Comparison of ENCODE assay signal across 23 cellular contexts in genomic region chr2:201558665-201559064, GRCh38.
DNase-seq lines count a peak whose midpoint lies in the region; ATAC-seq, FAIRE-seq and TF ChIP-seq lines count a peak whose summit lies in the region.
"Had no signal": no experiment of that assay in that cellular context is flagged by ENCODE, and none has a peak within 500 bp of the region (broad histone marks: within the 10 kb centered on the region; RNA-seq: fewer than 3 reads in every experiment).

No MANE protein-coding gene starts in this region.

- no peak overlapping the region for H3K27ac ChIP-seq in IMR-90 (ENCODE audit: insufficient read depth, low read length)
- H3K27ac ChIP-seq: 22Rv1, breast epithelium, KMS-11 had no signal

- H3K4me3 Mint-ChIP-seq in stimulated activated naive B cell treated with anti-CD40 and anti-IgM and Interleukin-4, amounts not matched to agents 10 μg/mL and 1 μg/mL and 100 μg/mL, for 72 hours = no peak overlapping the region
- H3K4me3 Mint-ChIP-seq: dendritic cell treated with granulocyte-macrophage colony-stimulating factor and Interleukin-4, amounts not matched to agents 40 ng/mL and 50 ng/mL, for 4 days; natural killer cell had no signal

- H3K9me3 ChIP-seq in IMR-90 (ENCODE audit: control insufficient read depth, insufficient read depth, low read length) = no peaks in the 10 kb centered on the region
- H3K9me3 ChIP-seq: BE2C, breast epithelium, SK-N-SH had no signal

- H3K4me2 ChIP-seq in IMR-90 (ENCODE audit: low read depth, low read length) = no peak overlapping the region
- H3K4me2 ChIP-seq: KMS-11, SK-N-SH had no signal

- no peak for TF ChIP-seq POLR2A in IMR-90 (IDR thresholded peaks at IDR 0.05; ENCODE audit: low read depth, low read length)

- no peaks in the 10 kb centered on the region for H3K4me1 ChIP-seq in IMR-90 (ENCODE audit: control insufficient read depth, insufficient read depth, low read length)
- H3K4me1 ChIP-seq: breast epithelium had no signal

- no peak overlapping the region for H3K4ac ChIP-seq in IMR-90 (ENCODE audit: low read depth, low read length)

- H3K18ac ChIP-seq in IMR-90 (ENCODE audit: low read depth, low read length) = no peak overlapping the region

- H3K27ac Mint-ChIP-seq in stimulated activated naive B cell treated with anti-CD40 and anti-IgM and Interleukin-4, amounts not matched to agents 10 μg/mL and 1 μg/mL and 100 μg/mL, for 72 hours = no peak overlapping the region
- H3K27ac Mint-ChIP-seq: activated T-helper 2 cell treated with anti-CD3 and anti-CD28 coated beads, Interferon-gamma antibody, Interleukin-2, Interleukin-4, amounts not matched to agents 10 μg/mL and 5 μg/mL and 100 μg/mL, durations not matched to agents 14 hours and 24 hours and 36 hours; dendritic cell treated with granulocyte-macrophage colony-stimulating factor and Interleukin-4, amounts not matched to agents 40 ng/mL and 50 ng/mL, for 4 days; natural killer cell had no signal

- no peak overlapping the region for H2BK5ac ChIP-seq in IMR-90 (ENCODE audit: low read depth, low read length, poor library complexity, severe bottlenecking)

- H3K4me1 Mint-ChIP-seq in stimulated activated naive B cell treated with anti-CD40 and anti-IgM and Interleukin-4, amounts not matched to agents 10 μg/mL and 1 μg/mL and 100 μg/mL, for 72 hours = peaks cover 6 to 15% of the 10 kb centered on the region in 2 donors
- H3K4me1 Mint-ChIP-seq: natural killer cell had no signal

- H3K27me3 ChIP-seq in IMR-90 (ENCODE audit: control insufficient read depth, insufficient read depth, low read length) = no peaks in the 10 kb centered on the region
- no peaks in the 10 kb centered on the region for H3K27me3 ChIP-seq in bronchial epithelial cell (ENCODE audit: control insufficient read depth, insufficient read depth, low read length)
- H3K27me3 ChIP-seq: BE2C, breast epithelium had no signal

- peak; percentile 40 for FAIRE-seq in bronchial epithelial cell (lab: Jason Lieb, UNC)
- FAIRE-seq: G401.6, RCC 7860, urothelium cell line had no signal

- no TSS peak for BruUV-seq in IMR-90 (replicated peaks; lab: Mats Ljungman, UMichigan)

- intact Hi-C loops in IMR-90 (cut with micrococcal nuclease) = no loop called here

- POLR2A ChIA-PET in IMR-90 (lab: Charles Lee; ENCODE audit: unreplicated experiment) = no interaction called here

- no peak overlapping the region for H4K91ac ChIP-seq in IMR-90 (ENCODE audit: insufficient read depth, low read depth, low read length)

- no peaks in the 10 kb centered on the region for H3K36me3 Mint-ChIP-seq in stimulated activated naive B cell treated with anti-CD40 and anti-IgM and Interleukin-4, amounts not matched to agents 10 μg/mL and 1 μg/mL and 100 μg/mL, for 72 hours
- H3K36me3 Mint-ChIP-seq: natural killer cell had no signal

- no peaks in the 10 kb centered on the region for H3K9me3 Mint-ChIP-seq in stimulated activated naive B cell treated with anti-CD40 and anti-IgM and Interleukin-4, amounts not matched to agents 10 μg/mL and 1 μg/mL and 100 μg/mL, for 72 hours
- H3K9me3 Mint-ChIP-seq: activated T-helper 2 cell treated with anti-CD3 and anti-CD28 coated beads, Interferon-gamma antibody, Interleukin-2, Interleukin-4, amounts not matched to agents 10 μg/mL and 5 μg/mL and 100 μg/mL, durations not matched to agents 14 hours and 24 hours and 36 hours; dendritic cell treated with granulocyte-macrophage colony-stimulating factor and Interleukin-4, amounts not matched to agents 40 ng/mL and 50 ng/mL, for 4 days; natural killer cell had no signal

- H4K8ac ChIP-seq in IMR-90 (ENCODE audit: low read depth in 2 of 2, low read length in 2 of 2) = no peak overlapping the region

- H4K20me1 ChIP-seq in IMR-90 (ENCODE audit: insufficient read depth, low read length) = no peaks in the 10 kb centered on the region

- H4K5ac ChIP-seq in IMR-90 (ENCODE audit: low read depth, low read length) = no peak overlapping the region

- no peak overlapping the region for H3K14ac ChIP-seq in IMR-90 (replicated peaks; ENCODE audit: low read depth, low read length)

- H3K4me3 ChIP-seq in IMR-90 (ENCODE audit: insufficient read depth, low read depth, low read length) (no peak overlapping the region), bronchial epithelial cell (ENCODE audit: low read depth, low read length) (no peak overlapping the region)
- H3K4me3 ChIP-seq: breast epithelium had no signal

- no peak overlapping the region for H3K23ac ChIP-seq in IMR-90 (ENCODE audit: low read depth, low read length)

- peak overlapping the region; percentile 8 for H2AFZ ChIP-seq in IMR-90 (replicated peaks; ENCODE audit: low read length, poor library complexity)

- no peak overlapping the region for H3K56ac ChIP-seq in IMR-90 (ENCODE audit: extremely low read depth, insufficient read depth, low read length)

- H2BK20ac ChIP-seq in IMR-90 (ENCODE audit: low read depth, low read length) = no peak overlapping the region

- TF ChIP-seq CTCF in IMR-90 (conservative IDR thresholded peaks at IDR 0.05; ENCODE audit: low read depth, low read length) (no peak), bronchial epithelial cell (IDR thresholded peaks at IDR 0.05; ENCODE audit: insufficient read depth, low read length, severe bottlenecking) (no peak)

- CTCF ChIA-PET in IMR-90 (lab: Yijun Ruan, JAX) = no interaction called here

- no peak overlapping the region for H2BK120ac ChIP-seq in IMR-90 (ENCODE audit: low read depth, low read length)

- H2BK15ac ChIP-seq in IMR-90 (ENCODE audit: low read depth, low read length) = no peak overlapping the region

- H3K79me1 ChIP-seq in IMR-90 (ENCODE audit: low read depth in 1 of 2, low read length in 2 of 2) = no peaks in the 10 kb centered on the region

- WGBS in IMR-90 (ENCODE audit: extremely low coverage in 2 of 2, insufficient read length in 1 of 2), 2 experiments = 84% methylated on average over 5 of the region's 5 CpGs; no CpG with 5 or more reads in 1 of the 2 experiments

- DNase-seq in DMS 273 (lab: John Stamatoyannopoulos, UW; ENCODE audit: unreplicated experiment) (peak; percentile 11), DMS 273 treated with DMSO at 0.1 percent for 48 hours (lab: John Stamatoyannopoulos, UW) (no peak), IMR-90 (no peak), bronchial epithelial cell (ENCODE audit: low read depth) (no peak), EL (no peak), DMS53 treated with DMSO at 0.1 percent for 48 hours (lab: John Stamatoyannopoulos, UW; ENCODE audit: unreplicated experiment) (no peak), iPS-NIHi7 (ENCODE audit: extremely low spot score) (no peak)
- no peak for DNase-seq in stimulated activated naive B cell treated with anti-CD40 and anti-IgM and Interleukin-4, amounts not matched to agents 10 μg/mL and 1 μg/mL and 100 μg/mL, for 72 hours
- DNase-seq: activated CD4-positive, alpha-beta T cell treated with anti-CD3 and anti-CD28 coated beads for 4 hours; mesenchymal stem cell; natural killer cell; NCI-H1092 treated with DMSO at 0.1 percent for 48 hours; SK-N-SH; stimulated activated CD4-positive, alpha-beta T cell treated with anti-CD3 and anti-CD28 coated beads, Interleukin-2, amount 100 ng/mL, for 24 hours had no signal

- no peaks in the 10 kb centered on the region for H3K9me1 ChIP-seq in IMR-90 (ENCODE audit: insufficient read depth, low read length)

- in situ Hi-C loops in IMR-90 (cut with MboI; ENCODE audit: low sequenced_read_pairs) = no loop called here

- no peak overlapping the region for H2AK5ac ChIP-seq in IMR-90 (ENCODE audit: low read depth, low read length)

- no peak overlapping the region for H2AK9ac ChIP-seq in IMR-90 (replicated peaks; ENCODE audit: low read depth, low read length, poor library complexity)

- no peaks in the 10 kb centered on the region for H3K27me3 Mint-ChIP-seq in stimulated activated naive B cell treated with anti-CD40 and anti-IgM and Interleukin-4, amounts not matched to agents 10 μg/mL and 1 μg/mL and 100 μg/mL, for 72 hours
- H3K27me3 Mint-ChIP-seq: dendritic cell treated with granulocyte-macrophage colony-stimulating factor and Interleukin-4, amounts not matched to agents 40 ng/mL and 50 ng/mL, for 4 days had no signal

- no peak overlapping the region for H3K9ac ChIP-seq in IMR-90 (ENCODE audit: low read depth, low read length)
- H3K9ac ChIP-seq: KMS-11, SK-N-SH had no signal

- dilution Hi-C loops in IMR-90 (cut with HindIII; ENCODE audit: low sequenced_read_pairs, unreplicated experiment) = no loop called here

- no peak for ATAC-seq in IMR-90 (ENCODE audit: low read depth)
- peak; percentile 67 to 79 for ATAC-seq in stimulated activated naive B cell treated with anti-CD40 and anti-IgM and Interleukin-4, amounts not matched to agents 10 μg/mL and 1 μg/mL and 100 μg/mL, for 72 hours (replicated peaks)

- H3K36me3 ChIP-seq in IMR-90 (ENCODE audit: control insufficient read depth, insufficient read depth, low read length) (no peaks in the 10 kb centered on the region), bronchial epithelial cell (ENCODE audit: control insufficient read depth, insufficient read depth, low read length) (no peaks in the 10 kb centered on the region)
- H3K36me3 ChIP-seq: BE2C, breast epithelium had no signal

- TF ChIP-seq RAD21 in IMR-90 (IDR thresholded peaks at IDR 0.05; ENCODE audit: low read length) = no peak

TF ChIP-seq in IMR-90, 13 proteins besides CTCF, POLR2A, EP300 and RAD21 (continues in another document):
- TF ChIP-seq BHLHE40 (IDR thresholded peaks at IDR 0.05; ENCODE audit: low read depth, low read length) = no peak
- no peak for TF ChIP-seq CEBPB (IDR thresholded peaks at IDR 0.05; ENCODE audit: low read depth, low read length)
- no peak for TF ChIP-seq USF2 (IDR thresholded peaks at IDR 0.05; ENCODE audit: low read depth, low read length)
- TF ChIP-seq ELK1 (IDR thresholded peaks at IDR 0.05; ENCODE audit: borderline replicate concordance, low read depth, low read length) = no peak
- TF ChIP-seq NFE2L2 (IDR thresholded peaks at IDR 0.05; ENCODE audit: low read depth, low read length) = no peak
- no peak for TF ChIP-seq CHD1 (IDR thresholded peaks at IDR 0.05; ENCODE audit: low read depth, low read length)
- TF ChIP-seq MAFK (IDR thresholded peaks at IDR 0.05; ENCODE audit: low read depth, low read length) = no peak
